In genomic region chr12:6754406-6754805, GRCh38 we compare ENCODE assay signal across 14 cellular contexts. TPM values are rescaled to one million over a fixed set of nuclear protein-coding genes. Genes with fewer than 3 reads are reported as not detected.
DNase-seq lines count a peak whose midpoint lies in the region; ATAC-seq and TF ChIP-seq lines count a peak whose summit lies in the region.
"Had no signal": no experiment of that assay in that cellular context is flagged by ENCODE, and none has a peak within 500 bp of the region (broad histone marks: within the 10 kb centered on the region; RNA-seq: fewer than 3 reads in every experiment).

No MANE protein-coding gene starts in this region.

- peak overlapping the region in 5 of 7 donors; percentile 3 to 99 (median 72) for H3K4me3 Mint-ChIP-seq in CD8-positive, alpha-beta memory T cell
- H3K4me3 Mint-ChIP-seq in immature natural killer cell = peak overlapping the region in 2 of 5 donors; percentile 9 to 51
- peak overlapping the region in 1 of 2 donors; percentile 5 for H3K4me3 Mint-ChIP-seq in stimulated activated naive B cell treated with anti-CD40 and anti-IgM and Interleukin-4, amounts not matched to agents 10 μg/mL and 1 μg/mL and 100 μg/mL, for 72 hours

- H3K27ac ChIP-seq in CD8-positive, alpha-beta memory T cell (ENCODE audit: low read depth, low read length) = no peak overlapping the region
- H3K27ac ChIP-seq in Peyer's patch (peak overlapping the region in 3 of 4 donors; percentile 98 to 99 (median 99)), skeletal muscle tissue (ENCODE audit: low read depth, low read length) (peak overlapping the region; percentile 100)

- H3K27ac Mint-ChIP-seq in CD8-positive, alpha-beta memory T cell = peak overlapping the region in 6 of 8 donors; percentile 51 to 100 (median 87)
- peak overlapping the region in 5 of 6 donors; percentile 2 to 99 (median 96) for H3K27ac Mint-ChIP-seq in immature natural killer cell
- no peak overlapping the region for H3K27ac Mint-ChIP-seq in stimulated activated naive B cell treated with anti-CD40 and anti-IgM and Interleukin-4, amounts not matched to agents 10 μg/mL and 1 μg/mL and 100 μg/mL, for 72 hours

- no peaks in the 10 kb centered on the region for H3K9me3 ChIP-seq in CD8-positive, alpha-beta memory T cell (ENCODE audit: low read length)
- H3K9me3 ChIP-seq in Peyer's patch = no peaks in the 10 kb centered on the region
- H3K9me3 ChIP-seq in skeletal muscle tissue (ENCODE audit: control insufficient read depth in 3 of 3, low read length in 3 of 3) = no peaks in the 10 kb centered on the region

- TF ChIP-seq POLR2A in Peyer's patch (IDR thresholded peaks at IDR 0.05) = no peak

- H3K4me3 ChIP-seq in CD8-positive, alpha-beta memory T cell (ENCODE audit: low read length) = no peak overlapping the region
- H3K4me3 ChIP-seq in Peyer's patch (no peak overlapping the region), skeletal muscle tissue (ENCODE audit: low read length in 3 of 3) (no peak overlapping the region)

- H3K36me3 Mint-ChIP-seq in CD8-positive, alpha-beta memory T cell = peaks cover 0 to 36% (median 3%) of the 10 kb centered on the region in 3 donors
- H3K36me3 Mint-ChIP-seq in immature natural killer cell = peaks cover 4 to 7% (median 4%) of the 10 kb centered on the region in 3 donors
- H3K36me3 Mint-ChIP-seq in stimulated activated naive B cell treated with anti-CD40 and anti-IgM and Interleukin-4, amounts not matched to agents 10 μg/mL and 1 μg/mL and 100 μg/mL, for 72 hours = peaks cover 5 to 27% of the 10 kb centered on the region in 2 donors

- no peak for ATAC-seq in stimulated activated naive B cell treated with anti-CD40 and anti-IgM and Interleukin-4, amounts not matched to agents 10 μg/mL and 1 μg/mL and 100 μg/mL, for 72 hours (replicated peaks)
- ATAC-seq in GM18858 (IDR thresholded peaks at IDR 0.05; ENCODE audit: unreplicated experiment) = no peak

- H3K4me1 Mint-ChIP-seq in CD8-positive, alpha-beta memory T cell = peaks cover 20 to 30% (median 29%) of the 10 kb centered on the region in 3 donors
- H3K4me1 Mint-ChIP-seq in immature natural killer cell = peaks cover 22 to 24% of the 10 kb centered on the region in 2 donors
- peaks cover 37 to 49% of the 10 kb centered on the region in 2 donors for H3K4me1 Mint-ChIP-seq in stimulated activated naive B cell treated with anti-CD40 and anti-IgM and Interleukin-4, amounts not matched to agents 10 μg/mL and 1 μg/mL and 100 μg/mL, for 72 hours

- no peak for DNase-seq in CD8-positive, alpha-beta memory T cell
- DNase-seq in Peyer's patch = no peak
- DNase-seq in immature natural killer cell = no peak
- DNase-seq in AG20443 (ENCODE audit: low spot score) = no peak
- DNase-seq in stimulated activated naive B cell treated with anti-CD40 and anti-IgM and Interleukin-4, amounts not matched to agents 10 μg/mL and 1 μg/mL and 100 μg/mL, for 72 hours = no peak
- DNase-seq in NCI-H187 treated with DMSO at 0.1 percent for 48 hours (lab: John Stamatoyannopoulos, UW) = no peak
- DNase-seq: activated CD4-positive, alpha-beta T cell treated with anti-CD3 and anti-CD28 coated beads, Interleukin-2, amount 50 U/mL, for 4 hours; activated naive CD4-positive, alpha-beta T cell treated with anti-CD3 and anti-CD28 coated beads, Interleukin-2, amount 50 U/mL, for 16 hours; foreskin melanocyte; NCI-H1436 treated with DMSO at 0.1 percent for 48 hours; NCI-H774 had no signal

- no peaks in the 10 kb centered on the region for H3K9me3 Mint-ChIP-seq in CD8-positive, alpha-beta memory T cell
- no peaks in the 10 kb centered on the region for H3K9me3 Mint-ChIP-seq in immature natural killer cell
- H3K9me3 Mint-ChIP-seq in stimulated activated naive B cell treated with anti-CD40 and anti-IgM and Interleukin-4, amounts not matched to agents 10 μg/mL and 1 μg/mL and 100 μg/mL, for 72 hours = no peaks in the 10 kb centered on the region

- POLR2A ChIA-PET in CD8-positive, alpha-beta memory T cell (lab: Charles Lee) = interaction anchor here (1.4 to 3.5 kb wide), 5 partner anchors 12 to 30 kb away, joined by 4 to 25 read pairs (median 15); partner anchors contain the start of genes COPS7A, LAG3 and PTMS

- CTCF ChIA-PET in CD8-positive, alpha-beta memory T cell (lab: Charles Lee) = interaction anchor here (0.6 to 7.4 kb wide), 23 partner anchors 8 to 214 kb away, joined by 3 to 162 read pairs (median 4); partner anchors contain the start of genes CDCA3, COPS7A, LAG3 and P3H3

- H3K4me1 ChIP-seq in CD8-positive, alpha-beta memory T cell (ENCODE audit: insufficient read depth, low read length) = peaks cover 22% of the 10 kb centered on the region
- H3K4me1 ChIP-seq in Peyer's patch = peaks cover 0 to 16% (median 3%) of the 10 kb centered on the region in 4 donors
- H3K4me1 ChIP-seq in skeletal muscle tissue (ENCODE audit: control insufficient read depth in 3 of 3, insufficient read depth in 3 of 3, low read length in 3 of 3) = peaks cover 11 to 18% (median 14%) of the 10 kb centered on the region in 3 donors

- H3K36me3 ChIP-seq in CD8-positive, alpha-beta memory T cell (ENCODE audit: insufficient read depth, low read length) = peaks cover 12% of the 10 kb centered on the region
- H3K36me3 ChIP-seq in Peyer's patch (peaks cover 0 to 24% (median 0%) of the 10 kb centered on the region in 3 donors), skeletal muscle tissue (ENCODE audit: control insufficient read depth in 3 of 3, insufficient read depth in 3 of 3, low read length in 3 of 3) (peaks cover 20 to 27% (median 24%) of the 10 kb centered on the region in 3 donors)

- no peak for TF ChIP-seq CTCF in Peyer's patch (IDR thresholded peaks at IDR 0.05)

- H3K9ac ChIP-seq in skeletal muscle tissue (ENCODE audit: low read depth in 1 of 3, low read length in 3 of 3) = no peak overlapping the region

- no peaks in the 10 kb centered on the region for H3K27me3 Mint-ChIP-seq in CD8-positive, alpha-beta memory T cell
- H3K27me3 Mint-ChIP-seq in immature natural killer cell (ENCODE audit: low read depth in 3 of 3) = peaks cover 4 to 11% (median 7%) of the 10 kb centered on the region in 3 donors
- H3K27me3 Mint-ChIP-seq in stimulated activated naive B cell treated with anti-CD40 and anti-IgM and Interleukin-4, amounts not matched to agents 10 μg/mL and 1 μg/mL and 100 μg/mL, for 72 hours = peaks cover 9 to 13% of the 10 kb centered on the region in 2 donors

- no peaks in the 10 kb centered on the region for H3K27me3 ChIP-seq in CD8-positive, alpha-beta memory T cell (ENCODE audit: insufficient read depth, low read length, poor library complexity, severe bottlenecking)
- no peaks in the 10 kb centered on the region for H3K27me3 ChIP-seq in Peyer's patch
- H3K27me3 ChIP-seq in skeletal muscle tissue (ENCODE audit: control insufficient read depth in 3 of 3, insufficient read depth in 3 of 3, low read length in 3 of 3) = no peaks in the 10 kb centered on the region

RNA-seq across cellular contexts. Expression of gene MLF2, which starts 1.5 kb away (rescaled TPM):
- 100 to 1,000 TPM; 141 to 146 TPM for total RNA-seq in CD8-positive, alpha-beta memory T cell
- polyA plus RNA-seq in CD8-positive, alpha-beta memory T cell = 141 TPM
- total RNA-seq in Peyer's patch (100 to 1,000 TPM in 3 of 4 donors, 10 to 100 TPM in 1; 94.9 to 212 (median 182) TPM), skeletal muscle tissue (73.6 TPM)
- polyA plus RNA-seq in immature natural killer cell = 100 to 1,000 TPM; 102 to 165 (median 155) TPM

RNA-seq across cellular contexts. Expression of gene PTMS, which starts 11.8 kb away (rescaled TPM):
- total RNA-seq in CD8-positive, alpha-beta memory T cell = 10 to 100 TPM; 75.3 to 87.2 TPM
- 10.9 TPM for polyA plus RNA-seq in CD8-positive, alpha-beta memory T cell
- total RNA-seq in Peyer's patch (10 to 100 TPM; 44.2 to 87.5 (median 53.0) TPM), skeletal muscle tissue (40.2 TPM)
- polyA plus RNA-seq in immature natural killer cell = 1 to 10 TPM in 2 of 3 donors, under 1 TPM in 1; 0.40 to 8.0 (median 4.9) TPM

RNA-seq across cellular contexts. Expression of gene LAG3, which starts 17.9 kb away (rescaled TPM):
- 100 to 1,000 TPM; 236 to 245 TPM for total RNA-seq in CD8-positive, alpha-beta memory T cell
- polyA plus RNA-seq in CD8-positive, alpha-beta memory T cell = 37.3 TPM
- total RNA-seq in Peyer's patch (1 to 10 TPM in 3 of 4 donors, not detected in 1; 1.3 to 3.0 (median 1.6) TPM), skeletal muscle tissue (not detected)
- 1 to 10 TPM; 1.3 to 8.3 (median 1.6) TPM for polyA plus RNA-seq in immature natural killer cell

RNA-seq across cellular contexts. Expression of gene COPS7A, which starts 30.6 kb away (rescaled TPM):
- total RNA-seq in CD8-positive, alpha-beta memory T cell = 10 to 100 TPM; 48.8 to 49.7 TPM
- polyA plus RNA-seq in CD8-positive, alpha-beta memory T cell = 46.2 TPM
- total RNA-seq in Peyer's patch (10 to 100 TPM; 38.4 to 72.6 (median 51.8) TPM), skeletal muscle tissue (30.8 TPM)
- 10 to 100 TPM; 34.1 to 62.1 (median 45.6) TPM for polyA plus RNA-seq in immature natural killer cell

RNA-seq across cellular contexts. Expression of gene CD4, which starts 34.9 kb away (rescaled TPM):
- 1 to 10 TPM; 1.2 to 1.8 TPM for total RNA-seq in CD8-positive, alpha-beta memory T cell
- 0.30 TPM for polyA plus RNA-seq in CD8-positive, alpha-beta memory T cell
- total RNA-seq in Peyer's patch = 1 to 10 TPM; 2.1 to 9.1 (median 4.0) TPM
- polyA plus RNA-seq in immature natural killer cell = 10 to 100 TPM in 1 of 3 donors, 1 to 10 TPM in 2; 2.0 to 11.7 (median 6.6) TPM
- total RNA-seq in skeletal muscle tissue = 6.8 TPM
- total RNA-seq: dermis microvascular lymphatic vessel endothelial cell had no signal

Comparison
In these comparisons a context has a peak if more than half of its experiments do, and no peak if none do; other contexts are left out.
1. RNA of gene LAG3, which starts 17.9 kb away (total RNA-seq): 236 to 245 TPM in CD8-positive, alpha-beta memory T cell; 1.3 to 3.0 TPM in Peyer's patch and not detected in skeletal muscle tissue (single experiment); every median in the first group is over 10 times any median in the second.